Comparison of ENCODE assay signal across 12 cellular contexts in genomic region chr1:26861286-26861701, GRCh38. TPM values are rescaled to one million over a fixed set of nuclear protein-coding genes. Genes with fewer than 3 reads are reported as not detected.
DNase-seq lines count a peak whose midpoint lies in the region; ATAC-seq and TF ChIP-seq lines count a peak whose summit lies in the region.
"Had no signal": no experiment of that assay in that cellular context is flagged by ENCODE, and none has a peak within 500 bp of the region (broad histone marks: within the 10 kb centered on the region; RNA-seq: fewer than 3 reads in every experiment).

No MANE protein-coding gene starts in this region.

- H3K4me1 Mint-ChIP-seq in osteocyte (ENCODE audit: unreplicated experiment), result peaks cover 22% of the 10 kb centered on the region

- H4K20me1 ChIP-seq in DND-41 (ENCODE audit: insufficient read depth, low read length), result no peaks in the 10 kb centered on the region

- H3K4me3 Mint-ChIP-seq in osteocyte (ENCODE audit: unreplicated experiment), result no peak overlapping the region
- H3K4me3 Mint-ChIP-seq: activated T-cell treated with anti-CD3 and anti-CD28 coated beads, Interleukin-2, amount 50 U/mL, for 4 hours had no signal

- H3K27me3 Mint-ChIP-seq in osteocyte (ENCODE audit: unreplicated experiment), result no peaks in the 10 kb centered on the region

- H3K27ac ChIP-seq in DND-41 (ENCODE audit: low read length), result no peak overlapping the region
- H3K27ac ChIP-seq: left ventricle myocardium inferior, SK-N-MC had no signal

- H3K4me2 ChIP-seq in DND-41 (ENCODE audit: insufficient read depth, low read length), result no peak overlapping the region

- TF ChIP-seq CTCF in DND-41 (IDR thresholded peaks at IDR 0.05; ENCODE audit: borderline replicate concordance, extremely low read depth, low read length, poor library complexity, severe bottlenecking) (peak; percentile 21), choroid plexus epithelial cell (conservative IDR thresholded peaks at IDR 0.05; ENCODE audit: low read depth, low read length) (peak; percentile 53), osteocyte (IDR thresholded peaks at IDR 0.05) (peak; percentile 41)

- no peaks in the 10 kb centered on the region for H3K27me3 ChIP-seq in DND-41 (ENCODE audit: insufficient read depth, low read length, poor library complexity)

- H3K9me3 Mint-ChIP-seq in osteocyte (ENCODE audit: unreplicated experiment), result no peaks in the 10 kb centered on the region
- H3K9me3 Mint-ChIP-seq: activated T-cell treated with anti-CD3 and anti-CD28 coated beads, Interleukin-2, amount 50 U/mL, for 4 hours had no signal

- no peak for DNase-seq in DND-41
- DNase-seq in M059J (ENCODE audit: low read depth), result peak; percentile 64
- peak; percentile 56 for DNase-seq in choroid plexus epithelial cell (ENCODE audit: low read depth)
- DNase-seq in osteocyte (ENCODE audit: extremely low spot score, unreplicated experiment), result no peak
- no peak for DNase-seq in pons (ENCODE audit: low spot score)
- DNase-seq in iPS-NIHi11 (ENCODE audit: low spot score), result no peak
- DNase-seq in germinal center (ENCODE audit: low spot score), result no peak
- DNase-seq: activated T-cell treated with anti-CD3 and anti-CD28 coated beads, Interleukin-2, amount 50 U/mL, for 4 hours; left ventricle myocardium inferior; retina had no signal

- H3K79me2 ChIP-seq in DND-41 (ENCODE audit: insufficient read depth, low read length), result no peaks in the 10 kb centered on the region; the same call in 1 of the 2 replicates

- ATAC-seq in DND-41 (ENCODE audit: insufficient read depth, low read depth) (no peak), GM19023 (IDR thresholded peaks at IDR 0.05; ENCODE audit: unreplicated experiment) (no peak)
- ATAC-seq: activated T-cell treated with anti-CD3 and anti-CD28 coated beads, Interleukin-2, amount 50 U/mL, for 4 hours had no signal

- peaks cover 20% of the 10 kb centered on the region for H3K4me1 ChIP-seq in DND-41 (ENCODE audit: insufficient read depth, low read length)

- no peaks in the 10 kb centered on the region for H3K9me3 ChIP-seq in DND-41 (ENCODE audit: insufficient read depth, low read length, severe bottlenecking)
- H3K9me3 ChIP-seq: left ventricle myocardium inferior had no signal

- no peaks in the 10 kb centered on the region for H3K36me3 Mint-ChIP-seq in osteocyte (ENCODE audit: unreplicated experiment)

- no peak overlapping the region for H3K9ac ChIP-seq in DND-41 (ENCODE audit: low read depth, low read length)

- H3K27ac Mint-ChIP-seq in osteocyte (ENCODE audit: unreplicated experiment), result peak overlapping the region; percentile 44

- H3K4me3 ChIP-seq in DND-41 (ENCODE audit: low read depth in 1 of 2, low read length in 2 of 2), result no peak overlapping the region
- H3K4me3 ChIP-seq in choroid plexus epithelial cell (ENCODE audit: low read depth, low read length), result no peak overlapping the region
- H3K4me3 ChIP-seq: left ventricle myocardium inferior, SK-N-MC had no signal

- no peaks in the 10 kb centered on the region; the same call in none of the 2 replicates for H3K36me3 ChIP-seq in DND-41 (ENCODE audit: insufficient read depth, low read length)

- no peak overlapping the region for H2AFZ ChIP-seq in DND-41 (ENCODE audit: low read depth, low read length)

RNA-seq across cellular contexts. Expression of gene SFN, which starts 1.7 kb away (rescaled TPM):
- 0.76 TPM in 1 of 2 replicates, not detected in the other for total RNA-seq in M059J (2014; rRNA removed; shearing (Covaris generic))
- not detected in 2 replicates for total RNA-seq in osteocyte

RNA-seq across cellular contexts. Expression of gene GPN2, which starts 28.8 kb away (rescaled TPM):
- total RNA-seq in M059J (2014; rRNA removed; shearing (Covaris generic)), result 9.5 and 15.7 TPM in 2 replicates
- 26.4 and 26.6 TPM in 2 replicates for total RNA-seq in osteocyte

RNA-seq across cellular contexts. Expression of gene ZDHHC18, which starts 34.8 kb away (rescaled TPM):
- 36.2 and 41.2 TPM in 2 replicates for total RNA-seq in M059J (2014; rRNA removed; shearing (Covaris generic))
- total RNA-seq in osteocyte, result 19.8 and 24.2 TPM in 2 replicates

RNA-seq across cellular contexts. Expression of gene GPATCH3, which starts 39.0 kb away (rescaled TPM):
- total RNA-seq in M059J (2014; rRNA removed; shearing (Covaris generic)), result 5.6 and 14.5 TPM in 2 replicates
- 19.9 and 20.4 TPM in 2 replicates for total RNA-seq in osteocyte

RNA-seq across cellular contexts. Expression of gene NR0B2, which starts 52.5 kb away (rescaled TPM):
- total RNA-seq in M059J (2014; rRNA removed; shearing (Covaris generic)), result not detected in 2 replicates
- total RNA-seq in osteocyte, result not detected in 2 replicates
- total RNA-seq: activated T-cell treated with anti-CD3 and anti-CD28 coated beads, Interleukin-2, amount 50 U/mL, for 4 hours had no signal

Comparison
In these comparisons a context has a peak if more than half of its experiments do, and no peak if none do; other contexts are left out.
1. DNase-seq: peak in M059J (single experiment) and choroid plexus epithelial cell (single experiment); none in DND-41 (single experiment), osteocyte (single experiment), pons (single experiment), iPS-NIHi11 (single experiment) and germinal center (single experiment).
2. Peak in every context shown above with its lines, with median percentiles within 50 percentile points of each other: CTCF ChIP-seq.